In the genomic region with DNA sequence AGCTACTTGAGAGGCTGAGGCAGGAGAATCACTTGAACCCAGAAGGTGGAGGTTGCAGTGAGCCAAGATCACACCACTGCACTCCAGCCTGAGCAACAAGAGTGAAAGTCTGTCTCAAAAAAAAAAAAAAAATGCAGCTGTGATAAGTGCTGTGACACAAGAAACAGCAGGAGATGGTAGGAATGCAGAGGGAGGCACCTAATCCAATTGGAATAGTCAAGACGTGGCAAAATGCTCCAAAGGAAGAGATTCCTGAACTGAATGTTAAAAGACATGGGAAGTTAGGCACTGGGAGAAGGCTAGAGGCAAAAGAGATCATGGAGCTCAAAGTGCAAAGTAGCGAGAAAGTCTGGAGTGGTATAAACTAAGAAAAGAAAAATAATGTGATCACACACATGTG, we compare ENCODE assay signal across 21 cellular contexts. TPM values are rescaled to one million over a fixed set of nuclear protein-coding genes. Genes with fewer than 3 reads are reported as not detected.
"Had no signal": no experiment of that assay in that cellular context is flagged by ENCODE, and none has a peak within 500 bp of the region (broad histone marks: within the 10 kb centered on the region; RNA-seq: fewer than 3 reads in every experiment).

No MANE protein-coding gene starts in this region.

- H3K4me1 Mint-ChIP-seq: activated naive CD4-positive, alpha-beta T cell treated with anti-CD3 and anti-CD28 coated beads, Interleukin-2, amount 50 U/mL, for 24 hours; central memory CD8-positive, alpha-beta T cell; immature natural killer cell had no signal

- ATAC-seq: gastroesophageal sphincter; heart left ventricle; naive thymus-derived CD8-positive, alpha-beta T cell had no signal

- H3K36me3 ChIP-seq: ascending aorta, colonic mucosa, gastroesophageal sphincter, heart left ventricle, left ventricle myocardium inferior, tibial nerve, WERI-Rb-1 had no signal

- H3K27me3 ChIP-seq: ascending aorta, colonic mucosa, gastroesophageal sphincter, heart left ventricle, tibial nerve had no signal

- DNase-seq: activated CD4-positive, alpha-beta T cell treated with anti-CD3 and anti-CD28 coated beads for 1 hour; activated CD8-positive, alpha-beta memory T cell treated with anti-CD3 and anti-CD28 coated beads for 24 hours; activated CD8-positive, alpha-beta memory T cell treated with anti-CD3 and anti-CD28 coated beads, Interleukin-2, amount 50 U/mL, for 48 hours; activated effector memory CD4-positive, alpha-beta T cell treated with Interleukin-2 at 50 U/mL for 16 hours; activated T-cell treated with anti-CD3 and anti-CD28 coated beads, Interleukin-2, amount 50 U/mL, for 48 hours; colonic mucosa; heart left ventricle; immature natural killer cell; kidney glomerular epithelial cell; left ventricle myocardium inferior; naive thymus-derived CD8-positive, alpha-beta T cell; stimulated activated CD4-positive, alpha-beta T cell treated with anti-CD3 and anti-CD28 coated beads, Interleukin-12 subunit alpha, Interleukin-12 subunit beta, amount 100 ng/mL, for 4 hours; stimulated activated CD4-positive, alpha-beta T cell treated with anti-CD3 and anti-CD28 coated beads, Interleukin-1b, Interleukin-23, amount 100 ng/mL, for 48 hours; stimulated activated naive CD4-positive, alpha-beta T cell treated with Interleukin-2 at 50 U/mL for 16 hours; WERI-Rb-1 had no signal

- H3K4me3 ChIP-seq: ascending aorta, colonic mucosa, gastroesophageal sphincter, heart left ventricle, left ventricle myocardium inferior, tibial nerve had no signal

- H3K4me3 Mint-ChIP-seq: activated naive CD4-positive, alpha-beta T cell treated with anti-CD3 and anti-CD28 coated beads, Interleukin-2, amount 50 U/mL, for 24 hours; central memory CD8-positive, alpha-beta T cell; immature natural killer cell; naive thymus-derived CD8-positive, alpha-beta T cell had no signal

- H3K9me3 ChIP-seq: colonic mucosa had no signal

- H3K27ac ChIP-seq: ascending aorta, colonic mucosa, gastroesophageal sphincter, left ventricle myocardium inferior, tibial nerve, WERI-Rb-1 had no signal

- H3K4me1 ChIP-seq: ascending aorta, colonic mucosa, gastroesophageal sphincter, left ventricle myocardium inferior, tibial nerve had no signal

- H3K27ac Mint-ChIP-seq: activated naive CD4-positive, alpha-beta T cell treated with anti-CD3 and anti-CD28 coated beads, Interleukin-2, amount 50 U/mL, for 24 hours; immature natural killer cell; memory B cell; naive thymus-derived CD8-positive, alpha-beta T cell had no signal

RNA-seq across cellular contexts. Expression of a gene that starts 40.7 kb away (rescaled TPM):
- total RNA-seq: ascending aorta had no signal
